ENCODE assay signal across 8 cellular contexts in the genomic region with DNA sequence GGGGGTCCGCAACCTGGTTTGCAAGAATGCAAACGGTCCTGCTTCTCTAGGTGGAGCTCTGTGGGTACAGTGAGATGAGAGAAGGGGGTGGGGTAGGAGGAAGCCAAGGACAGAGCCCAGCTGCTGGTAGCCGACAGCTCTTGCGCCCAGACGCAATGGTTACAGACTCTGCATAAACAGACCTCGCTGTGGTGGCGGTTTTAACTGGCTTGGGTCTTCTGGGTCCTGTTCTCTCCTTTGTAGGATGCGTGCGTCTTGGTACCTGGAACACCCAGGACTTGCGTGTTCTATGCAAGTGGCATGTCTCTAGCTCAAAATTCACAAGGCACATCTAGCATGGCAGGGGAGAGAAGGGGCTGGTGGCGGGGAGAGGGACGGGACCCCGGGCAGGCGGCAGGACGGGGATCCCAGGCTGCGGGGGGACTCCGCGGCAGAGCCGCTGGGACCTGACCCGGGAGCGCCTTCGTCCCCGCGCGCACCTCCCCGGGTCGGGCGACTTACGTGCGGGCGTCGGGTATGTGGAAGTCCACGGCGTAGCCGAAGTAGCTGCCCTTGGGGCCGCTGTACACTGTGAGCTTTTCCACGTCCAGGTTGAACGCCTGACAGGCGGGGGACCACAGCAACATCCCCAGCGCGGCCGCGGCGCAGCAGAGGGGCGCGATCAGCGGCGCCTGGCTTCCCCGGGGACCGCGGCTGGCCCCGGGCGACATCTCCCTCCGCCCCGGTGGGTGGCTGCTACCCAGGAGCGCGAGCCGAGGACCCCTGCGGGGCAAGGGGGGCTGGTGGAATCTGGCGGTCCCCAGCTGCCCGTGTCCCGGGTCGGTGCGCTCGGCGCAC. TPM values are rescaled to one million over a fixed set of nuclear protein-coding genes. Genes with fewer than 3 reads are reported as not detected.
A peak's percentile ranks its signal among the peaks of the same experiment; 100 is the strongest.
DNase-seq lines count a peak whose midpoint lies in the region; ATAC-seq and TF ChIP-seq lines count a peak whose summit lies in the region.

No MANE protein-coding gene starts in this region.

- no peak overlapping the region for H3K9ac ChIP-seq in duodenal mucosa (ENCODE audit: low read depth in 1 of 2, low read length in 2 of 2)

- H3K27ac ChIP-seq in duodenal mucosa (ENCODE audit: low read depth, low read length) = no peak overlapping the region
- peak overlapping the region; percentile 72 for H3K27ac ChIP-seq in lower lobe of right lung
- H3K27ac ChIP-seq in thyroid gland = peak overlapping the region in 2 of 3 donors; percentile 5 to 71

- H3K9me3 ChIP-seq in duodenal mucosa (ENCODE audit: control insufficient read depth in 1 of 2, low read length in 2 of 2) = no peaks in the 10 kb centered on the region
- no peaks in the 10 kb centered on the region for H3K9me3 ChIP-seq in lower lobe of right lung
- H3K9me3 ChIP-seq in thyroid gland = no peaks in the 10 kb centered on the region

- 0 to 4% methylated on average over 13 to 40 of the region's 66 CpGs for WGBS in thyroid gland, 2 donors

- no peaks in the 10 kb centered on the region for H3K4me1 ChIP-seq in duodenal mucosa (ENCODE audit: control insufficient read depth in 1 of 2, insufficient read depth in 2 of 2, low read length in 2 of 2)
- H3K4me1 ChIP-seq in lower lobe of right lung = no peaks in the 10 kb centered on the region
- no peaks in the 10 kb centered on the region for H3K4me1 ChIP-seq in thyroid gland

- ATAC-seq in lower lobe of right lung (peak; percentile 56 to 73), HG02973 (IDR thresholded peaks at IDR 0.05; ENCODE audit: unreplicated experiment) (no peak), GM19035 (IDR thresholded peaks at IDR 0.05; ENCODE audit: unreplicated experiment) (no peak)

- no peak overlapping the region for H3K4me3 Mint-ChIP-seq in activated CD4-positive, alpha-beta memory T cell treated with anti-CD3 and anti-CD28 coated beads for 36 hours

- POLR2A ChIA-PET in activated CD4-positive, alpha-beta memory T cell treated with anti-CD3 and anti-CD28 coated beads for 36 hours (lab: Charles Lee) = no interaction called here

- no peak for TF ChIP-seq POLR2A in thyroid gland (IDR thresholded peaks at IDR 0.05)

- H3K4me1 Mint-ChIP-seq in activated CD4-positive, alpha-beta memory T cell treated with anti-CD3 and anti-CD28 coated beads for 36 hours (ENCODE audit: low read depth) = peaks cover 5% of the 10 kb centered on the region

- H3K27me3 Mint-ChIP-seq in activated CD4-positive, alpha-beta memory T cell treated with anti-CD3 and anti-CD28 coated beads for 36 hours = peaks cover 37% of the 10 kb centered on the region

- DNase-seq in LNCaP clone FGC (ENCODE audit: low read depth) = no peak
- DNase-seq in lower lobe of right lung = no peak
- DNase-seq in thyroid gland = no peak
- DNase-seq in nucleus accumbens (lab: John Stamatoyannopoulos, UW) = no peak
- DNase-seq in activated CD4-positive, alpha-beta memory T cell treated with anti-CD3 and anti-CD28 coated beads for 36 hours = no peak

- H3K27ac Mint-ChIP-seq in activated CD4-positive, alpha-beta memory T cell treated with anti-CD3 and anti-CD28 coated beads for 36 hours = no peak overlapping the region

- CTCF ChIA-PET in activated CD4-positive, alpha-beta memory T cell treated with anti-CD3 and anti-CD28 coated beads for 36 hours (lab: Charles Lee) = interaction anchor here (1.2 kb wide), 3 partner anchors 107 to 285 kb away, joined by 3 to 4 read pairs (median 3); no protein-coding TSS in a partner anchor

- H3K4me3 ChIP-seq in LNCaP clone FGC (ENCODE audit: low read depth, low read length) (peak overlapping the region; percentile 25), duodenal mucosa (ENCODE audit: low read depth in 1 of 2, low read length in 2 of 2) (peak overlapping the region; percentile 37 to 62), lower lobe of right lung (peak overlapping the region; percentile 60), thyroid gland (replicated peaks in 1 of 3) (peak overlapping the region in 1 of 3 donors; percentile 32)

- TF ChIP-seq CTCF in LNCaP clone FGC (IDR thresholded peaks at IDR 0.05; ENCODE audit: control insufficient read depth, extremely low read depth, insufficient read depth) (no peak), lower lobe of right lung (IDR thresholded peaks at IDR 0.05) (no peak), thyroid gland (IDR thresholded peaks at IDR 0.05) (no peak)

- no peaks in the 10 kb centered on the region for H3K36me3 ChIP-seq in duodenal mucosa (ENCODE audit: control insufficient read depth in 1 of 2, insufficient read depth in 2 of 2, low read length in 2 of 2)
- H3K36me3 ChIP-seq in lower lobe of right lung = no peaks in the 10 kb centered on the region
- no peaks in the 10 kb centered on the region for H3K36me3 ChIP-seq in thyroid gland

- no peaks in the 10 kb centered on the region for H3K9me3 Mint-ChIP-seq in activated CD4-positive, alpha-beta memory T cell treated with anti-CD3 and anti-CD28 coated beads for 36 hours

- H3K27me3 ChIP-seq in duodenal mucosa (ENCODE audit: control insufficient read depth in 1 of 2, insufficient read depth in 2 of 2, low read length in 2 of 2) (peaks cover 6 to 12% of the 10 kb centered on the region in 2 donors), lower lobe of right lung (ENCODE audit: low read depth) (peaks cover 27% of the 10 kb centered on the region), thyroid gland (no peaks in the 10 kb centered on the region)

- H3K36me3 Mint-ChIP-seq in activated CD4-positive, alpha-beta memory T cell treated with anti-CD3 and anti-CD28 coated beads for 36 hours = no peaks in the 10 kb centered on the region

- intact Hi-C loops in lower lobe of right lung (cut with DNase I) (no loop called here), thyroid gland (cut with DNase I) (no loop called here)
- intact Hi-C loops in activated CD4-positive, alpha-beta memory T cell treated with anti-CD3 and anti-CD28 coated beads for 36 hours (cut with micrococcal nuclease) = no loop called here

RNA-seq across cellular contexts. Expression of gene ITGA8, which starts 0.4 kb away (rescaled TPM):
- total RNA-seq in lower lobe of right lung (23.4 TPM), thyroid gland (10 to 100 TPM in 1 of 4 donors, 1 to 10 TPM in 3; 4.6 to 14.8 (median 4.9) TPM)
- not detected for total RNA-seq in activated CD4-positive, alpha-beta memory T cell treated with anti-CD3 and anti-CD28 coated beads for 36 hours

Comparison
In these comparisons a context has a peak if more than half of its experiments do, and no peak if none do; other contexts are left out.
1. ATAC-seq: peak in lower lobe of right lung (2 of 2); none in HG02973 (single experiment) and GM19035 (single experiment).
2. RNA of gene ITGA8, which starts 0.4 kb away (total RNA-seq): 23.4 TPM in lower lobe of right lung (single experiment) and 4.6 to 14.8 TPM in thyroid gland; not detected in activated CD4-positive, alpha-beta memory T cell treated with anti-CD3 and anti-CD28 coated beads for 36 hours; every median in the first group is over 4 times any median in the second.